ENCODE assay signal across 2 cellular contexts in genomic region chr16:80324371-80324770, GRCh38.
TF ChIP-seq lines count a peak whose summit lies in the region.

No MANE protein-coding gene starts in this region.

TF ChIP-seq in GM23338, 12 proteins besides CTCF, POLR2A, EP300 and RAD21:
- no peak for TF ChIP-seq POLR2AphosphoS5 (IDR thresholded peaks at IDR 0.05; ENCODE audit: low read depth)
- no peak for TF ChIP-seq EZH2 (IDR thresholded peaks at IDR 0.05; ENCODE audit: low read depth, unreplicated experiment)
- no peak for TF ChIP-seq REST (IDR thresholded peaks at IDR 0.05; ENCODE audit: unreplicated experiment)
- no peak for TF ChIP-seq NANOG (IDR thresholded peaks at IDR 0.05; ENCODE audit: borderline replicate concordance)
- TF ChIP-seq EZH2phosphoT487 (IDR thresholded peaks at IDR 0.05; ENCODE audit: unreplicated experiment), result no peak
- no peak for TF ChIP-seq JUNB (IDR thresholded peaks at IDR 0.05; ENCODE audit: unreplicated experiment)
- TF ChIP-seq CREB1 (CRISPR knock-in tag; IDR thresholded peaks at IDR 0.05; ENCODE audit: low read depth), result no peak
- no peak for TF ChIP-seq ZNF331 (CRISPR knock-in tag; IDR thresholded peaks at IDR 0.05; ENCODE audit: low read depth)
- TF ChIP-seq STAT1 (IDR thresholded peaks at IDR 0.05; ENCODE audit: unreplicated experiment), result no peak
- TF ChIP-seq ZNF114 (CRISPR knock-in tag; IDR thresholded peaks at IDR 0.05), result no peak
TF ChIP-seq in GM23338: peak in this region for 0.

TF ChIP-seq in H1, 55 proteins besides CTCF, POLR2A, EP300 and RAD21:
- no peak for TF ChIP-seq YY1 (IDR thresholded peaks at IDR 0.05; ENCODE audit: low read depth, low read length)
- TF ChIP-seq MAFK (IDR thresholded peaks at IDR 0.05; ENCODE audit: low read depth, low read length), result no peak
- TF ChIP-seq CBX8 (IDR thresholded peaks at IDR 0.05; ENCODE audit: borderline replicate concordance, low read depth, low read length), result no peak
- no peak for TF ChIP-seq POU5F1 (IDR thresholded peaks at IDR 0.05; ENCODE audit: low read depth, low read length)
- no peak for TF ChIP-seq KDM5A (IDR thresholded peaks at IDR 0.05; ENCODE audit: low read length)
- no peak for TF ChIP-seq GABPA (IDR thresholded peaks at IDR 0.05; ENCODE audit: borderline replicate concordance, insufficient read depth, low read length)
- no peak for TF ChIP-seq EGR1 (IDR thresholded peaks at IDR 0.05; ENCODE audit: borderline replicate concordance, low read depth, low read length)
- no peak for TF ChIP-seq PHF8 (conservative IDR thresholded peaks at IDR 0.05; ENCODE audit: low read depth, low read length)
- no peak for TF ChIP-seq RXRA (IDR thresholded peaks at IDR 0.05; ENCODE audit: insufficient read depth, low read depth, low read length)
